ENCODE assay signal across 8 cellular contexts in the genomic region with DNA sequence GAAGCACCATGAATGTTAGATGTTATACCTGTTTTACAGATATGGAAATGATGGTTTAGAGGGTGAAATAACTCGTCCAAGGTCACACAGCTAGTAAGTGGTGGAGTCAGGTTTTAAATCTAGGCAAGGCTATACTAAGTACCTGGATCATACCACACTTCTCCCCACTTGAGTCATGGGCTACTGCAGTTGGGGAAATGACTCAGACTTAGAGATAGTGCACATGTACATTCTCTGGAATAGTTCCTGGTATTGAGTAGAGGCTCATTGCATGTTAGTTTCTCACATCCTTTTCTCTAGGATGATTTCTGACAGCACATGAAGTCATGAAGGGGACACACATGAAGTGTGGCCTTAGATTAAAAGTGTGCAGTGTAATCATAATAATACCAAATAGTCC.
DNase-seq lines count a peak whose midpoint lies in the region; ATAC-seq lines count a peak whose summit lies in the region.

No MANE protein-coding gene starts in this region.

- H2BK15ac ChIP-seq in neuronal stem cell (ENCODE audit: low read length), result no peak overlapping the region

- no peak overlapping the region for H4K8ac ChIP-seq in neuronal stem cell (ENCODE audit: low read depth, low read length)

- H2AFZ ChIP-seq in Karpas-422 (ENCODE audit: low read length) (peak overlapping the region; percentile 26; the same call in 1 of the 2 replicates), neuronal stem cell (ENCODE audit: low read length) (no peak overlapping the region)

- H4K20me1 ChIP-seq in Karpas-422 (ENCODE audit: insufficient read depth, low read depth, low read length), result no peaks in the 10 kb centered on the region

- no peak overlapping the region for H3K18ac ChIP-seq in neuronal stem cell (ENCODE audit: low read length)

- H3K4ac ChIP-seq in neuronal stem cell (ENCODE audit: low read length), result no peak overlapping the region

- no peak overlapping the region for H2BK12ac ChIP-seq in neuronal stem cell (ENCODE audit: low read length)

- no peak overlapping the region for H3K4me2 ChIP-seq in Karpas-422 (ENCODE audit: low read depth, low read length, poor library complexity, severe bottlenecking)
- no peak overlapping the region for H3K4me2 ChIP-seq in neuronal stem cell (ENCODE audit: insufficient read depth, low read length, poor library complexity, severe bottlenecking)

- H4K91ac ChIP-seq in neuronal stem cell (ENCODE audit: low read depth, low read length, poor library complexity), result no peak overlapping the region

- H3K79me1 ChIP-seq in neuronal stem cell (ENCODE audit: low read depth, low read length), result no peaks in the 10 kb centered on the region

- no peak overlapping the region for H3K23ac ChIP-seq in neuronal stem cell (ENCODE audit: low read depth, low read length, poor library complexity)

- H3K4me1 ChIP-seq in Karpas-422 (ENCODE audit: low read length) (peaks cover 15% of the 10 kb centered on the region), neuronal stem cell (ENCODE audit: control insufficient read depth in 2 of 2, insufficient read depth in 1 of 2, low read depth in 1 of 2, low read length in 2 of 2) (no peaks in the 10 kb centered on the region)

- no CpG with 5 or more reads among the region's 1 CpG for WGBS in neuronal stem cell (ENCODE audit: extremely low coverage in 2 of 2, insufficient read length in 2 of 2, insufficient replicate concordance in 1 of 2), 2 donors

- no peaks in the 10 kb centered on the region for H3K9me3 ChIP-seq in Karpas-422 (ENCODE audit: low read length)
- no peaks in the 10 kb centered on the region for H3K9me3 ChIP-seq in neuronal stem cell (replicated peaks in 1 of 2; ENCODE audit: control insufficient read depth in 2 of 2, insufficient read depth in 1 of 2, low read depth in 1 of 2, low read length in 2 of 2)

- H3K9ac ChIP-seq in Karpas-422 (ENCODE audit: low read length) (no peak overlapping the region), neuronal stem cell (ENCODE audit: low read depth, low read length, poor library complexity) (no peak overlapping the region)

- H3K79me2 ChIP-seq in Karpas-422 (ENCODE audit: low read length), result no peaks in the 10 kb centered on the region

- H3K27ac ChIP-seq in Karpas-422 (ENCODE audit: low read length), result no peak overlapping the region
- no peak overlapping the region for H3K27ac ChIP-seq in neuronal stem cell (replicated peaks; ENCODE audit: low read length)

- H3K4me3 ChIP-seq in Karpas-422 (ENCODE audit: low read length) (no peak overlapping the region), neuronal stem cell (ENCODE audit: low read length in 2 of 2) (no peak overlapping the region)

- H2AK5ac ChIP-seq in neuronal stem cell (ENCODE audit: low read depth, low read length), result no peak overlapping the region

- H3K9me2 ChIP-seq in Karpas-422 (replicated peaks; ENCODE audit: insufficient read depth, low read length), result no peaks in the 10 kb centered on the region

- DNase-seq in Karpas-422, result peak; percentile 48
- DNase-seq in fibroblast of gingiva (ENCODE audit: low read depth), result peak; percentile 15
- no peak for DNase-seq in pons (ENCODE audit: low spot score)
- no peak for DNase-seq in NCI-H2081 treated with DMSO at 0.1 percent for 48 hours (lab: John Stamatoyannopoulos, UW)
- no peak for DNase-seq in neuronal stem cell (ENCODE audit: low spot score)
- DNase-seq in cortex of kidney (lab: John Stamatoyannopoulos, UW), result no peak

- no peak overlapping the region for H2BK120ac ChIP-seq in neuronal stem cell (ENCODE audit: low read depth, low read length)

- H3K27me3 ChIP-seq in Karpas-422 (ENCODE audit: low read length) (no peaks in the 10 kb centered on the region), neuronal stem cell (ENCODE audit: control insufficient read depth in 3 of 3, insufficient read depth in 3 of 3, low read depth in 1 of 3, low read length in 3 of 3) (no peaks in the 10 kb centered on the region)

- no peak overlapping the region for H3K14ac ChIP-seq in neuronal stem cell (ENCODE audit: low read length)

- H2BK5ac ChIP-seq in neuronal stem cell (ENCODE audit: low read length), result no peak overlapping the region

- H3K36me3 ChIP-seq in Karpas-422 (ENCODE audit: insufficient read depth, low read length) (no peaks in the 10 kb centered on the region), neuronal stem cell (replicated peaks in 1 of 2; ENCODE audit: control insufficient read depth in 2 of 2, insufficient read depth in 2 of 2, low read length in 2 of 2) (no peaks in the 10 kb centered on the region)

- ATAC-seq in GM18502 (IDR thresholded peaks at IDR 0.05; ENCODE audit: poor library complexity, unreplicated experiment) (peak; percentile 94), GM21576 (IDR thresholded peaks at IDR 0.05; ENCODE audit: unreplicated experiment) (peak; percentile 86)

Comparison
In these comparisons a context has a peak if more than half of its experiments do, and no peak if none do; other contexts are left out.
1. DNase-seq: peak in Karpas-422 (single experiment) and fibroblast of gingiva (single experiment); none in pons (single experiment), NCI-H2081 treated with DMSO at 0.1 percent for 48 hours (single experiment), neuronal stem cell (single experiment) and cortex of kidney (single experiment).